In the genomic region with DNA sequence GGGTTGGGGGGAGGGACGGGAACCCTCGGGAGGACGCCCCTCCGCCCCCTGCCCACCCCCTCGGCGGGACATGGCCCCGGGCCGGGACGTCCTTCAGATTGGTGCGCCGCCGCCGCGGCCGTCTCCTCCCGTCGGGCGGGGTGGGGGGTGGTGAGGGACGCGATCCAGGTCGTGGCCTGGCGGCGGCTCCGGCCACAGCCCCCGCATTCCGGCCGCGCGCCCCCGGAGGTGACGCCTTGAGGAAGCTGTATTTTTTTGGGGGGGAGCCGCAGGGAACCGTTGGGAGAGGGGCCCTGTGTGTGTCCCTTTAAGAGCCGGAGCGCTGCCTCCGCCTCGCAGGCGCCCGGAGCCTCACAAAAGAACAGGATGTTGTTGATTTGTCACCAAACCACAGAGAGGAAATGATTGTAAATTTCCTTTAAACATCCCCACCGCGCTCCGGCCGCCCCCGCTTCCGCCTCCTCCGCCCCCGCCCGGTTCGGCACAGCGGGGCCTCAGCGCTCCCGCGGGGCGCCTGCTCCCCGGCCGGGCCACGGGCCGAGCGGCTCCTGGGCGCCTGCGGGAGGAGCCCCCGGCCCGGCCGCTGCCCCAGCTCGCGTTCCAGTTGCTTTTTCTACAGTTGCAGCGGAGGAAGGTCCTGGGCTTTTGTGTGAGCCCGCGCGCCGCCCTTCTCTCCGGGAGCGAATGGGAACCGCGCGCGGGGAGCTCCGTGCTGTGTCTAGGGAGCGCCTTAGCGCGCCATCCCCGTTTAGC, we compare ENCODE assay signal across 1 cellular context.
TF ChIP-seq lines count a peak whose summit lies in the region.

No MANE protein-coding gene starts in this region.

TF ChIP-seq in K562, 482 proteins besides CTCF, POLR2A, EP300 and RAD21 (continued from another document and continues in another):
- TF ChIP-seq ZNF407 (IDR thresholded peaks at IDR 0.05; ENCODE audit: low read depth): no peak
- TF ChIP-seq FOXP1 (CRISPR knock-in tag; IDR thresholded peaks at IDR 0.05): peak; percentile 43; the same call in 1 of the 2 replicates
- TF ChIP-seq STAT5A (IDR thresholded peaks at IDR 0.05; ENCODE audit: borderline replicate concordance, low read length): 0 out of 2 replicates have a peak, but pooled peaks have one; percentile 23
- peak; percentile 57; the same call in 1 of the 2 replicates for TF ChIP-seq KAT7 (CRISPR knock-in tag; IDR thresholded peaks at IDR 0.05; ENCODE audit: borderline replicate concordance)
- TF ChIP-seq GATAD2A (IDR thresholded peaks at IDR 0.05): no peak
- TF ChIP-seq, protein P1, sequence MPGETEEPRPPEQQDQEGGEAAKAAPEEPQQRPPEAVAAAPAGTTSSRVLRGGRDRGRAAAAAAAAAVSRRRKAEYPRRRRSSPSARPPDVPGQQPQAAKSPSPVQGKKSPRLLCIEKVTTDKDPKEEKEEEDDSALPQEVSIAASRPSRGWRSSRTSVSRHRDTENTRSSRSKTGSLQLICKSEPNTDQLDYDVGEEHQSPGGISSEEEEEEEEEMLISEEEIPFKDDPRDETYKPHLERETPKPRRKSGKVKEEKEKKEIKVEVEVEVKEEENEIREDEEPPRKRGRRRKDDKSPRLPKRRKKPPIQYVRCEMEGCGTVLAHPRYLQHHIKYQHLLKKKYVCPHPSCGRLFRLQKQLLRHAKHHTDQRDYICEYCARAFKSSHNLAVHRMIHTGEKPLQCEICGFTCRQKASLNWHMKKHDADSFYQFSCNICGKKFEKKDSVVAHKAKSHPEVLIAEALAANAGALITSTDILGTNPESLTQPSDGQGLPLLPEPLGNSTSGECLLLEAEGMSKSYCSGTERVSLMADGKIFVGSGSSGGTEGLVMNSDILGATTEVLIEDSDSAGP (CRISPR knock-in tag; IDR thresholded peaks at IDR 0.05): peak; percentile 98
- TF ChIP-seq BRF1 (IDR thresholded peaks at IDR 0.05; ENCODE audit: borderline replicate concordance, extremely low read depth, insufficient read length): no peak
- TF ChIP-seq POLR2H (tag; IDR thresholded peaks at IDR 0.05; ENCODE audit: low read depth): peak; percentile 83
- peak; percentile 71 for TF ChIP-seq ETS2 (tag; IDR thresholded peaks at IDR 0.05; ENCODE audit: borderline replicate concordance, poor library complexity, severe bottlenecking)
- 0 out of 2 replicates have a peak, but pooled peaks have one; percentile 16 for TF ChIP-seq PML (IDR thresholded peaks at IDR 0.05; ENCODE audit: low read length)
- TF ChIP-seq ARID1B (IDR thresholded peaks at IDR 0.05): peak; percentile 54; the same call in 1 of the 2 replicates
- TF ChIP-seq HDGF (IDR thresholded peaks at IDR 0.05): no peak
- no peak for TF ChIP-seq SIRT6 (IDR thresholded peaks at IDR 0.05; ENCODE audit: low read depth, low read length)
- peak; percentile 95 for TF ChIP-seq RBFOX2 (IDR thresholded peaks at IDR 0.05; ENCODE audit: low read depth, low read length)
- TF ChIP-seq RCOR1 (IDR thresholded peaks at IDR 0.05; ENCODE audit: borderline replicate concordance in 1 of 2, low read depth in 2 of 2, low read length in 2 of 2): peak in 1 of 2 experiments; percentile 82; a peak in 2 of 4 replicates
- TF ChIP-seq TEAD4 (IDR thresholded peaks at IDR 0.05; ENCODE audit: low read length): peak; percentile 62; the same call in 1 of the 2 replicates
- TF ChIP-seq TEAD4 (CRISPR knock-in tag; IDR thresholded peaks at IDR 0.05; ENCODE audit: borderline replicate concordance): no peak
- TF ChIP-seq, protein P2, sequence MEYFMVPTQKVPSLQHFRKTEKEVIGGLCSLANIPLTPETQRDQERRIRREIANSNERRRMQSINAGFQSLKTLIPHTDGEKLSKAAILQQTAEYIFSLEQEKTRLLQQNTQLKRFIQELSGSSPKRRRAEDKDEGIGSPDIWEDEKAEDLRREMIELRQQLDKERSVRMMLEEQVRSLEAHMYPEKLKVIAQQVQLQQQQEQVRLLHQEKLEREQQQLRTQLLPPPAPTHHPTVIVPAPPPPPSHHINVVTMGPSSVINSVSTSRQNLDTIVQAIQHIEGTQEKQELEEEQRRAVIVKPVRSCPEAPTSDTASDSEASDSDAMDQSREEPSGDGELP (CRISPR knock-in tag; IDR thresholded peaks at IDR 0.05; ENCODE audit: borderline replicate concordance): peak; percentile 50; the same call in 1 of the 2 replicates
- no peak for TF ChIP-seq ZNF197 (CRISPR knock-in tag; IDR thresholded peaks at IDR 0.05; ENCODE audit: low read depth)
- TF ChIP-seq ATF3 (IDR thresholded peaks at IDR 0.05): 0 out of 2 replicates have a peak, but pooled peaks have one; percentile 38
- no peak for TF ChIP-seq ATF3 (CRISPR knock-in tag; conservative IDR thresholded peaks at IDR 0.05)
- no peak for TF ChIP-seq CHCHD3 (CRISPR knock-in tag; IDR thresholded peaks at IDR 0.05)
- TF ChIP-seq NCOR1 (IDR thresholded peaks at IDR 0.05): peak; percentile 75
- TF ChIP-seq GTF2E2 (tag; IDR thresholded peaks at IDR 0.05): peak; percentile 8
- TF ChIP-seq, protein P3, sequence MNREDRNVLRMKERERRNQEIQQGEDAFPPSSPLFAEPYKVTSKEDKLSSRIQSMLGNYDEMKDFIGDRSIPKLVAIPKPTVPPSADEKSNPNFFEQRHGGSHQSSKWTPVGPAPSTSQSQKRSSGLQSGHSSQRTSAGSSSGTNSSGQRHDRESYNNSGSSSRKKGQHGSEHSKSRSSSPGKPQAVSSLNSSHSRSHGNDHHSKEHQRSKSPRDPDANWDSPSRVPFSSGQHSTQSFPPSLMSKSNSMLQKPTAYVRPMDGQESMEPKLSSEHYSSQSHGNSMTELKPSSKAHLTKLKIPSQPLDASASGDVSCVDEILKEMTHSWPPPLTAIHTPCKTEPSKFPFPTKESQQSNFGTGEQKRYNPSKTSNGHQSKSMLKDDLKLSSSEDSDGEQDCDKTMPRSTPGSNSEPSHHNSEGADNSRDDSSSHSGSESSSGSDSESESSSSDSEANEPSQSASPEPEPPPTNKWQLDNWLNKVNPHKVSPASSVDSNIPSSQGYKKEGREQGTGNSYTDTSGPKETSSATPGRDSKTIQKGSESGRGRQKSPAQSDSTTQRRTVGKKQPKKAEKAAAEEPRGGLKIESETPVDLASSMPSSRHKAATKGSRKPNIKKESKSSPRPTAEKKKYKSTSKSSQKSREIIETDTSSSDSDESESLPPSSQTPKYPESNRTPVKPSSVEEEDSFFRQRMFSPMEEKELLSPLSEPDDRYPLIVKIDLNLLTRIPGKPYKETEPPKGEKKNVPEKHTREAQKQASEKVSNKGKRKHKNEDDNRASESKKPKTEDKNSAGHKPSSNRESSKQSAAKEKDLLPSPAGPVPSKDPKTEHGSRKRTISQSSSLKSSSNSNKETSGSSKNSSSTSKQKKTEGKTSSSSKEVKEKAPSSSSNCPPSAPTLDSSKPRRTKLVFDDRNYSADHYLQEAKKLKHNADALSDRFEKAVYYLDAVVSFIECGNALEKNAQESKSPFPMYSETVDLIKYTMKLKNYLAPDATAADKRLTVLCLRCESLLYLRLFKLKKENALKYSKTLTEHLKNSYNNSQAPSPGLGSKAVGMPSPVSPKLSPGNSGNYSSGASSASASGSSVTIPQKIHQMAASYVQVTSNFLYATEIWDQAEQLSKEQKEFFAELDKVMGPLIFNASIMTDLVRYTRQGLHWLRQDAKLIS (CRISPR knock-in tag; IDR thresholded peaks at IDR 0.05): peak; percentile 63; the same call in 1 of the 2 replicates
- no peak for TF ChIP-seq ATF2 (CRISPR knock-in tag; IDR thresholded peaks at IDR 0.05)
- peak; percentile 55 for TF ChIP-seq POLR2B (IDR thresholded peaks at IDR 0.05; ENCODE audit: low read depth, partially characterized antibody)
- TF ChIP-seq HOXB6 (CRISPR knock-in tag; IDR thresholded peaks at IDR 0.05; ENCODE audit: borderline replicate concordance): no peak
- no peak for TF ChIP-seq E2F5 (CRISPR knock-in tag; IDR thresholded peaks at IDR 0.05)
- peak; percentile 29; the same call in 1 of the 2 replicates for TF ChIP-seq MTA3 (IDR thresholded peaks at IDR 0.05; ENCODE audit: borderline replicate concordance)
- no peak for TF ChIP-seq ZNF695 (CRISPR knock-in tag; IDR thresholded peaks at IDR 0.05)
- TF ChIP-seq SMAD3 (CRISPR knock-in tag; conservative IDR thresholded peaks at IDR 0.05): no peak
- peak; percentile 85 for TF ChIP-seq TAF1 (IDR thresholded peaks at IDR 0.05; ENCODE audit: control insufficient read depth, extremely low read depth, insufficient read depth, low read length, severe bottlenecking)
- TF ChIP-seq ZNF253 (CRISPR knock-in tag; conservative IDR thresholded peaks at IDR 0.05): no peak
- no peak; the same call in 1 of the 2 replicates for TF ChIP-seq NR4A1 (CRISPR knock-in tag; IDR thresholded peaks at IDR 0.05)
- TF ChIP-seq NR4A1 (tag; IDR thresholded peaks at IDR 0.05): peak; percentile 59
- TF ChIP-seq CBFA2T2 (conservative IDR thresholded peaks at IDR 0.05): 0 out of 2 replicates have a peak, but pooled peaks have one; percentile 4
- no peak for TF ChIP-seq FOXJ3 (CRISPR knock-in tag; IDR thresholded peaks at IDR 0.05)
- TF ChIP-seq ZNF134 (CRISPR knock-in tag; conservative IDR thresholded peaks at IDR 0.05): no peak
